9 cellular contexts compared by ENCODE assay signal in genomic region chr15:65183847-65184159, GRCh38. TPM values are rescaled to one million over a fixed set of nuclear protein-coding genes. Genes with fewer than 3 reads are reported as not detected.
DNase-seq lines count a peak whose midpoint lies in the region; ATAC-seq and TF ChIP-seq lines count a peak whose summit lies in the region.
"Had no signal": no experiment of that assay in that cellular context is flagged by ENCODE, and none has a peak within 500 bp of the region (broad histone marks: within the 10 kb centered on the region; RNA-seq: fewer than 3 reads in every experiment).

No MANE protein-coding gene starts in this region.

- H3K27ac ChIP-seq in A673 (ENCODE audit: low read depth, low read length, poor library complexity, severe bottlenecking), result peak overlapping the region; percentile 84
- H3K27ac ChIP-seq in HUES48 (ENCODE audit: low read depth, low read length), result peak overlapping the region; percentile 94
- peak overlapping the region; percentile 73 for H3K27ac ChIP-seq in mammary epithelial cell (ENCODE audit: insufficient read depth, low read depth, low read length)
- H3K27ac ChIP-seq in muscle layer of colon (ENCODE audit: low read depth, low read length), result peak overlapping the region; percentile 98

- 0% methylated on average over 4 of the region's 4 CpGs for WGBS in mammary epithelial cell (ENCODE audit: low coverage, missing lambda C conversion rate)

- H3K4me2 ChIP-seq in mammary epithelial cell (ENCODE audit: insufficient read depth, low read depth, low read length), result peak overlapping the region; percentile 85

- no peak for TF ChIP-seq CTCF in A673 (conservative IDR thresholded peaks at IDR 0.05; ENCODE audit: low read depth, low read length)
- no peak for TF ChIP-seq CTCF in mammary epithelial cell (conservative IDR thresholded peaks at IDR 0.05 in 1 of 2, IDR thresholded peaks at IDR 0.05 in 1 of 2; ENCODE audit: extremely low read depth in 1 of 2, insufficient read depth in 1 of 2, low read depth in 1 of 2, low read length in 2 of 2)

- H3K4me1 ChIP-seq in A673 (ENCODE audit: insufficient read depth, low read length, poor library complexity, severe bottlenecking) (no peaks in the 10 kb centered on the region), HUES48 (ENCODE audit: control insufficient read depth, insufficient read depth, low read length) (peaks cover 12% of the 10 kb centered on the region; the same call in 1 of the 2 replicates), mammary epithelial cell (ENCODE audit: insufficient read depth, low read length) (peaks cover 2% of the 10 kb centered on the region), muscle layer of colon (ENCODE audit: insufficient read depth, low read length) (peaks cover 14% of the 10 kb centered on the region)

- peaks cover 15% of the 10 kb centered on the region for H3K36me3 ChIP-seq in A673 (ENCODE audit: insufficient read depth, low read length, poor library complexity, severe bottlenecking)
- peaks cover 13% of the 10 kb centered on the region for H3K36me3 ChIP-seq in HUES48 (ENCODE audit: control insufficient read depth, insufficient read depth, low read length)
- peaks cover 4% of the 10 kb centered on the region for H3K36me3 ChIP-seq in mammary epithelial cell (ENCODE audit: insufficient read depth, low read length)
- H3K36me3 ChIP-seq in muscle layer of colon (ENCODE audit: insufficient read depth, low read length), result peaks cover 4% of the 10 kb centered on the region

- CTCF ChIA-PET in A673 (lab: Charles Lee) (no interaction called here), mammary epithelial cell (lab: Charles Lee; ENCODE audit: low non-redundant PET) (no interaction called here)

- H3K9me3 ChIP-seq in A673 (ENCODE audit: low read depth, low read length, poor library complexity, severe bottlenecking) (no peaks in the 10 kb centered on the region), HUES48 (ENCODE audit: control insufficient read depth, insufficient read depth, low read length) (no peaks in the 10 kb centered on the region), mammary epithelial cell (replicated peaks; ENCODE audit: insufficient read depth, low read length) (no peaks in the 10 kb centered on the region), muscle layer of colon (ENCODE audit: low read length) (no peaks in the 10 kb centered on the region)

- BruUV-seq in A673 (replicated peaks; lab: Mats Ljungman, UMichigan) (TSS peak; percentile 43), mammary epithelial cell (replicated peaks; lab: Mats Ljungman, UMichigan) (TSS peak; percentile 41)

- H3K27me3 ChIP-seq in A673 (replicated peaks; ENCODE audit: insufficient read depth, low read depth, low read length, poor library complexity), result no peaks in the 10 kb centered on the region
- H3K27me3 ChIP-seq in HUES48 (ENCODE audit: control insufficient read depth, insufficient read depth, low read length), result no peaks in the 10 kb centered on the region
- no peaks in the 10 kb centered on the region for H3K27me3 ChIP-seq in mammary epithelial cell (ENCODE audit: insufficient read depth, low read length)
- no peaks in the 10 kb centered on the region for H3K27me3 ChIP-seq in muscle layer of colon (ENCODE audit: control insufficient read depth in 1 of 2, insufficient read depth in 2 of 2, low read length in 2 of 2)

- DNase-seq in A673 (ENCODE audit: low spot score), result no peak
- DNase-seq in mammary epithelial cell, result no peak
- DNase-seq in putamen (ENCODE audit: low spot score), result no peak
- no peak for DNase-seq in GM19238 (ENCODE audit: insufficient read length, low spot score)

- H3K4me3 ChIP-seq in A673 (ENCODE audit: low read depth, low read length, poor library complexity, severe bottlenecking) (peak overlapping the region; percentile 83), HUES48 (ENCODE audit: low read depth, low read length) (peak overlapping the region; percentile 69), mammary epithelial cell (replicated peaks in 1 of 3; ENCODE audit: insufficient read depth in 1 of 3, low read depth in 2 of 3, low read length in 3 of 3) (peak overlapping the region; percentile 63 to 87 (median 66)), muscle layer of colon (ENCODE audit: low read depth in 1 of 2, low read length in 2 of 2) (peak overlapping the region; percentile 97 to 98)

- intact Hi-C loops in A673 (cut with micrococcal nuclease; ENCODE audit: unreplicated experiment) (no loop called here), mammary epithelial cell (cut with micrococcal nuclease) (loop anchor here (1.0 kb wide), 2 partner anchors 51 to 130 kb away; partner anchors contain the start of gene PDCD7)

- H2AFZ ChIP-seq in mammary epithelial cell (ENCODE audit: low read depth, low read length), result no peak overlapping the region

- no peak for ATAC-seq in GM21619 (IDR thresholded peaks at IDR 0.05; ENCODE audit: unreplicated experiment)
- ATAC-seq in GM21390 (IDR thresholded peaks at IDR 0.05; ENCODE audit: unreplicated experiment), result no peak

- in situ Hi-C loops in mammary epithelial cell (cut with MboI; ENCODE audit: low sequenced_read_pairs in 2 of 2), result no loop called here

- H3K9ac ChIP-seq in HUES48 (ENCODE audit: low read depth, low read length), result peak overlapping the region; percentile 88
- peak overlapping the region; percentile 71 for H3K9ac ChIP-seq in mammary epithelial cell (ENCODE audit: insufficient read depth, low read length)
- H3K9ac ChIP-seq in muscle layer of colon (ENCODE audit: low read length), result peak overlapping the region; percentile 69

- POLR2A ChIA-PET in A673 (lab: Charles Lee; ENCODE audit: low non-redundant PET), result no interaction called here

- no peaks in the 10 kb centered on the region for H4K20me1 ChIP-seq in mammary epithelial cell (ENCODE audit: insufficient read depth, low read length)

- H3K79me2 ChIP-seq in mammary epithelial cell (ENCODE audit: insufficient read depth, low read length), result peaks cover 62% of the 10 kb centered on the region

- dilution Hi-C loops in mammary epithelial cell (cut with HindIII; ENCODE audit: low sequenced_read_pairs), result no loop called here

RNA-seq across cellular contexts. Expression of gene CLPX, which starts 1.3 kb away (rescaled TPM):
- total RNA-seq in A673 (2021), result 60.2 and 64.4 TPM in 2 replicates
- 10 to 100 TPM; 28.3 to 42.4 TPM for total RNA-seq in mammary epithelial cell
- polyA plus RNA-seq in mammary epithelial cell, result 17.8 TPM
- polyA minus RNA-seq in mammary epithelial cell, result 36.2 TPM

RNA-seq across cellular contexts. Expression of gene CILP, which starts 27.5 kb away (rescaled TPM):
- 0.04 TPM in 1 of 2 replicates, not detected in the other for total RNA-seq in A673 (2021)
- not detected for total RNA-seq in mammary epithelial cell
- polyA plus RNA-seq in mammary epithelial cell, result not detected
- not detected for polyA minus RNA-seq in mammary epithelial cell
- total RNA-seq: SK-MEL-5 had no signal

RNA-seq across cellular contexts. Expression of gene PDCD7, which starts 50.2 kb away (rescaled TPM):
- total RNA-seq in A673 (2021) (30.7 and 39.1 TPM in 2 replicates), mammary epithelial cell (10 to 100 TPM; 16.7 to 22.5 TPM)
- polyA plus RNA-seq in mammary epithelial cell, result 13.8 TPM
- polyA minus RNA-seq in mammary epithelial cell, result 11.4 TPM
